1 cellular context compared by ENCODE assay signal in genomic region chr1:224266936-224267856, GRCh38.
A peak's percentile ranks its signal among the peaks of the same experiment; 100 is the strongest.
TF ChIP-seq lines count a peak whose summit lies in the region.

No MANE protein-coding gene starts in this region.

TF ChIP-seq in HEK293, 187 proteins besides CTCF, POLR2A, EP300 and RAD21 (continued from another document):
- 0 out of 2 replicates have a peak, but pooled peaks have one; percentile 9 for TF ChIP-seq ZNF639 (tag by site-specific recombination; IDR thresholded peaks at IDR 0.05)
- TF ChIP-seq ZNF692 (tag by site-specific recombination; IDR thresholded peaks at IDR 0.05), result peak; percentile 85; the same call in 1 of the 2 replicates
- TF ChIP-seq ZFP69B (tag by site-specific recombination; IDR thresholded peaks at IDR 0.05), result peak; percentile 76; the same call in 1 of the 2 replicates
TF ChIP-seq in HEK293: peak in this region for 18; not testable (repeated sequence) for 169.
